Comparison of ENCODE assay signal across 25 cellular contexts in genomic region chr4:136392576-136392975, GRCh38.
DNase-seq lines count a peak whose midpoint lies in the region; ATAC-seq and TF ChIP-seq lines count a peak whose summit lies in the region.
"Had no signal": no experiment of that assay in that cellular context is flagged by ENCODE, and none has a peak within 500 bp of the region (broad histone marks: within the 10 kb centered on the region; RNA-seq: fewer than 3 reads in every experiment).

No MANE protein-coding gene starts in this region.

- H3K79me2 ChIP-seq in GM23248 (ENCODE audit: insufficient read depth): no peaks in the 10 kb centered on the region

- H3K27ac ChIP-seq in upper lobe of right lung (no peak overlapping the region), GM23248 (no peak overlapping the region)
- H3K27ac ChIP-seq: gastroesophageal sphincter, lower lobe of right lung, SK-N-MC, skin epidermis had no signal

- H3K9ac ChIP-seq in adipocyte (ENCODE audit: low read length): no peak overlapping the region
- H3K9ac ChIP-seq in GM23248: no peak overlapping the region

- ATAC-seq in natural killer cell (no peak), upper lobe of right lung (no peak)
- ATAC-seq: gastroesophageal sphincter, lower lobe of right lung had no signal

- no peaks in the 10 kb centered on the region for H3K9me2 ChIP-seq in GM23248 (ENCODE audit: insufficient read depth)

- H3K9me3 Mint-ChIP-seq in natural killer cell: peaks cover 6 to 13% of the 10 kb centered on the region in 2 donors
- H3K9me3 Mint-ChIP-seq: T-helper 1 cell treated with Interleukin-12 subunit alpha and Interleukin-12 subunit beta and Interleukin-4 antibody, amounts not matched to agents 30 μg/mL and 1 μg/mL, for 36 hours had no signal

- H3K27me3 ChIP-seq in adipocyte (replicated peaks; ENCODE audit: control insufficient read depth, insufficient read depth, low read length): no peaks in the 10 kb centered on the region
- no peaks in the 10 kb centered on the region for H3K27me3 ChIP-seq in kidney epithelial cell (ENCODE audit: control insufficient read depth, insufficient read depth, low read length)
- H3K27me3 ChIP-seq in upper lobe of right lung: no peaks in the 10 kb centered on the region
- H3K27me3 ChIP-seq in GM23248 (replicated peaks; ENCODE audit: insufficient read depth): no peaks in the 10 kb centered on the region
- H3K27me3 ChIP-seq: gastroesophageal sphincter had no signal

- H4K20me1 ChIP-seq in GM23248 (ENCODE audit: insufficient read depth): no peaks in the 10 kb centered on the region

- H3K4me1 ChIP-seq in adipocyte (ENCODE audit: control insufficient read depth, insufficient read depth, low read length): peaks cover 11% of the 10 kb centered on the region
- no peaks in the 10 kb centered on the region for H3K4me1 ChIP-seq in upper lobe of right lung
- no peaks in the 10 kb centered on the region for H3K4me1 ChIP-seq in GM23248 (ENCODE audit: insufficient read depth)
- H3K4me1 ChIP-seq: gastroesophageal sphincter, lower lobe of right lung had no signal

- H3K27me3 Mint-ChIP-seq in natural killer cell (ENCODE audit: low read depth in 2 of 2): no peaks in the 10 kb centered on the region
- H3K27me3 Mint-ChIP-seq: activated T-cell treated with anti-CD3 and anti-CD28 coated beads, Interleukin-2, amount 50 U/mL, for 24 hours had no signal

- H3F3A ChIP-seq in GM23248 (ENCODE audit: insufficient read depth): no peaks in the 10 kb centered on the region

- no peaks in the 10 kb centered on the region for H3K4me1 Mint-ChIP-seq in natural killer cell

- no peak overlapping the region for H3K4me2 ChIP-seq in GM23248 (ENCODE audit: unreplicated experiment)

- in situ Hi-C loops in GM23248 (cut with MboI): no loop called here

- no peaks in the 10 kb centered on the region for H3K36me3 Mint-ChIP-seq in natural killer cell

- intact Hi-C loops in natural killer cell (cut with micrococcal nuclease): no loop called here
- intact Hi-C loops in upper lobe of right lung (cut with DNase I): no loop called here

- H3K4me3 ChIP-seq in adipocyte (ENCODE audit: low read length) (no peak overlapping the region), epithelial cell of esophagus (ENCODE audit: low read length) (no peak overlapping the region), kidney epithelial cell (ENCODE audit: low read depth, low read length) (no peak overlapping the region), upper lobe of right lung (no peak overlapping the region), GM23248 (no peak overlapping the region)
- H3K4me3 ChIP-seq: gastroesophageal sphincter, lower lobe of right lung, SK-N-MC, skin epidermis had no signal

- TF ChIP-seq CTCF in epithelial cell of esophagus (IDR thresholded peaks at IDR 0.05; ENCODE audit: insufficient read depth, low read depth, low read length, missing control alignments) (no peak), kidney epithelial cell (IDR thresholded peaks at IDR 0.05; ENCODE audit: insufficient read depth, low read length, poor library complexity, severe bottlenecking) (no peak), natural killer cell (IDR thresholded peaks at IDR 0.05) (no peak), upper lobe of right lung (IDR thresholded peaks at IDR 0.05) (no peak)

- H3K9me3 ChIP-seq in adipocyte (ENCODE audit: control insufficient read depth, low read length): no peaks in the 10 kb centered on the region
- no peaks in the 10 kb centered on the region for H3K9me3 ChIP-seq in upper lobe of right lung
- H3K9me3 ChIP-seq in GM23248 (ENCODE audit: low read depth): no peaks in the 10 kb centered on the region
- H3K9me3 ChIP-seq: gastroesophageal sphincter, lower lobe of right lung had no signal

- H2AFZ ChIP-seq in GM23248: no peak overlapping the region

- H3K4me3 Mint-ChIP-seq in natural killer cell: no peak overlapping the region
- H3K4me3 Mint-ChIP-seq: activated T-cell treated with anti-CD3 and anti-CD28 coated beads, Interleukin-2, amount 50 U/mL, for 24 hours; T-helper 1 cell treated with Interleukin-12 subunit alpha and Interleukin-12 subunit beta and Interleukin-4 antibody, amounts not matched to agents 30 μg/mL and 1 μg/mL, for 36 hours had no signal

- DNase-seq in AG08396 (ENCODE audit: low spot score): peak; percentile 21
- DNase-seq in adipocyte (ENCODE audit: low read depth): peak; percentile 77
- peak; percentile 44 for DNase-seq in epithelial cell of esophagus (ENCODE audit: low read depth)
- DNase-seq in kidney epithelial cell (ENCODE audit: low read depth): peak; percentile 5
- no peak for DNase-seq in natural killer cell
- no peak for DNase-seq in upper lobe of right lung
- no peak for DNase-seq in stimulated activated CD4-positive, alpha-beta T cell treated with anti-CD3 and anti-CD28 coated beads, Interleukin-4, amount 100 ng/mL, for 4 hours
- no peak for DNase-seq in GM23248
- DNase-seq: activated CD4-positive, alpha-beta T cell treated with anti-CD3 and anti-CD28 coated beads for 1 hour; activated CD8-positive, alpha-beta memory T cell treated with anti-CD3 and anti-CD28 coated beads for 24 hours; activated gamma-delta T cell treated with Interleukin-2 at 50 U/mL for 16 hours; activated T-cell treated with anti-CD3 and anti-CD28 coated beads, Interleukin-2, amount 50 U/mL, for 24 hours; caudate nucleus; DMS79; GOT3; lower lobe of right lung; NCI-H1092 treated with DMSO at 0.1 percent for 48 hours; NCI-H2029; NCI-H345; NCI-H748 treated with DMSO at 0.1 percent for 48 hours; stimulated activated CD4-positive, alpha-beta T cell treated with anti-CD3 and anti-CD28 coated beads, Interleukin-1b, Interleukin-23, amount 100 ng/mL, for 48 hours had no signal

- H3K36me3 ChIP-seq in adipocyte (ENCODE audit: control insufficient read depth, insufficient read depth, low read length, severe bottlenecking): no peaks in the 10 kb centered on the region
- no peaks in the 10 kb centered on the region for H3K36me3 ChIP-seq in kidney epithelial cell (ENCODE audit: control insufficient read depth, insufficient read depth, low read length)
- H3K36me3 ChIP-seq in upper lobe of right lung: no peaks in the 10 kb centered on the region
- H3K36me3 ChIP-seq in GM23248 (ENCODE audit: low read depth): no peaks in the 10 kb centered on the region
- H3K36me3 ChIP-seq: gastroesophageal sphincter, lower lobe of right lung had no signal

- H3K27ac Mint-ChIP-seq in natural killer cell: no peak overlapping the region
- H3K27ac Mint-ChIP-seq: activated T-cell treated with anti-CD3 and anti-CD28 coated beads, Interleukin-2, amount 50 U/mL, for 24 hours; T-helper 1 cell treated with Interleukin-12 subunit alpha and Interleukin-12 subunit beta and Interleukin-4 antibody, amounts not matched to agents 30 μg/mL and 1 μg/mL, for 36 hours had no signal

Comparison
In these comparisons a context has a peak if more than half of its experiments do, and no peak if none do; other contexts are left out.
1. DNase-seq: peak in AG08396 (single experiment), adipocyte (single experiment), epithelial cell of esophagus (single experiment) and kidney epithelial cell (single experiment); none in natural killer cell (single experiment), upper lobe of right lung (single experiment), stimulated activated CD4-positive, alpha-beta T cell treated with anti-CD3 and anti-CD28 coated beads, Interleukin-4, amount 100 ng/mL, for 4 hours (0 of 2) and GM23248 (single experiment).